8 cellular contexts compared by ENCODE assay signal in genomic region chr4:38672247-38673071, GRCh38. TPM values are rescaled to one million over a fixed set of nuclear protein-coding genes. Genes with fewer than 3 reads are reported as not detected.
DNase-seq lines count a peak whose midpoint lies in the region; ATAC-seq and TF ChIP-seq lines count a peak whose summit lies in the region.

No MANE protein-coding gene starts in this region.

- ATAC-seq in gastrocnemius medialis (no peak), GM18511 (IDR thresholded peaks at IDR 0.05; ENCODE audit: unreplicated experiment) (no peak), GM21529 (IDR thresholded peaks at IDR 0.05; ENCODE audit: unreplicated experiment) (no peak), GM19328 (IDR thresholded peaks at IDR 0.05; ENCODE audit: unreplicated experiment) (no peak)

- peaks cover 8% of the 10 kb centered on the region for H3K27me3 Mint-ChIP-seq in activated T-helper 1 cell treated with anti-CD3 and anti-CD28 coated beads, Interleukin-12 subunit alpha, Interleukin-12 subunit beta, Interleukin-2, Interleukin-4 antibody, amounts not matched to agents 30 ng/mL and 10 ng/mL and 1 ng/mL, durations not matched to agents 14 hours and 24 hours and 36 hours (ENCODE audit: insufficient read depth)

- no peaks in the 10 kb centered on the region for H3K27me3 ChIP-seq in right atrium auricular region
- H3K27me3 ChIP-seq in gastrocnemius medialis: no peaks in the 10 kb centered on the region

- intact Hi-C loops in activated T-helper 1 cell treated with anti-CD3 and anti-CD28 coated beads, Interleukin-12 subunit alpha, Interleukin-12 subunit beta, Interleukin-2, Interleukin-4 antibody, amounts not matched to agents 30 ng/mL and 10 ng/mL and 1 ng/mL, durations not matched to agents 14 hours and 24 hours and 36 hours (cut with micrococcal nuclease): no loop called here
- intact Hi-C loops in gastrocnemius medialis (cut with DNase I; ENCODE audit: low total_unique reads): loop anchor here (10.0 kb wide), 1 partner anchor 278 kb away; no protein-coding TSS in a partner anchor

- H3K9me3 Mint-ChIP-seq in activated T-helper 1 cell treated with anti-CD3 and anti-CD28 coated beads, Interleukin-12 subunit alpha, Interleukin-12 subunit beta, Interleukin-2, Interleukin-4 antibody, amounts not matched to agents 30 ng/mL and 10 ng/mL and 1 ng/mL, durations not matched to agents 14 hours and 24 hours and 36 hours: no peaks in the 10 kb centered on the region

- CTCF ChIA-PET in HEK293 (lab: Yijun Ruan, JAX): interaction anchor here (0.6 kb wide), 1 partner anchor 11 kb away, joined by 4 read pairs; no protein-coding TSS in a partner anchor

- H3K9me3 ChIP-seq in HEK293 (ENCODE audit: control insufficient read depth, insufficient read depth, low read depth, low read length) (no peaks in the 10 kb centered on the region), right atrium auricular region (no peaks in the 10 kb centered on the region), gastrocnemius medialis (no peaks in the 10 kb centered on the region)

- TF ChIP-seq POLR2A in gastrocnemius medialis (IDR thresholded peaks at IDR 0.05): no peak

- H3K4me1 Mint-ChIP-seq in activated T-helper 1 cell treated with anti-CD3 and anti-CD28 coated beads, Interleukin-12 subunit alpha, Interleukin-12 subunit beta, Interleukin-2, Interleukin-4 antibody, amounts not matched to agents 30 ng/mL and 10 ng/mL and 1 ng/mL, durations not matched to agents 14 hours and 24 hours and 36 hours (ENCODE audit: low read depth): peaks cover 76% of the 10 kb centered on the region

- H3K4me3 ChIP-seq in HEK293 (ENCODE audit: low read depth, low read length) (no peak overlapping the region), right atrium auricular region (peak overlapping the region in 1 of 2 donors; percentile 12), gastrocnemius medialis (peak overlapping the region in 2 of 4 donors; percentile 8 to 11)

- H3K27ac ChIP-seq in HEK293 (ENCODE audit: extremely low read depth, low read depth, low read length): peak overlapping the region; percentile 26; the same call in 1 of the 2 replicates
- H3K27ac ChIP-seq in right atrium auricular region: peak overlapping the region; percentile 83 to 99
- peak overlapping the region; percentile 69 to 98 (median 72) for H3K27ac ChIP-seq in gastrocnemius medialis

- peak overlapping the region; percentile 3 for H3K4me3 Mint-ChIP-seq in activated T-helper 1 cell treated with anti-CD3 and anti-CD28 coated beads, Interleukin-12 subunit alpha, Interleukin-12 subunit beta, Interleukin-2, Interleukin-4 antibody, amounts not matched to agents 30 ng/mL and 10 ng/mL and 1 ng/mL, durations not matched to agents 14 hours and 24 hours and 36 hours

- H3K36me3 ChIP-seq in HEK293 (ENCODE audit: control insufficient read depth in 2 of 2, insufficient read depth in 1 of 2, low read length in 2 of 2) (no peaks in the 10 kb centered on the region), right atrium auricular region (no peaks in the 10 kb centered on the region), gastrocnemius medialis (no peaks in the 10 kb centered on the region)

- H3K4me1 ChIP-seq in HEK293 (ENCODE audit: control insufficient read depth, insufficient read depth, low read length) (peaks cover 16% of the 10 kb centered on the region), right atrium auricular region (peaks cover 0 to 96% of the 10 kb centered on the region in 2 donors), gastrocnemius medialis (peaks cover 87 to 92% of the 10 kb centered on the region in 2 donors)

- no peaks in the 10 kb centered on the region for H3K36me3 Mint-ChIP-seq in activated T-helper 1 cell treated with anti-CD3 and anti-CD28 coated beads, Interleukin-12 subunit alpha, Interleukin-12 subunit beta, Interleukin-2, Interleukin-4 antibody, amounts not matched to agents 30 ng/mL and 10 ng/mL and 1 ng/mL, durations not matched to agents 14 hours and 24 hours and 36 hours (ENCODE audit: low read depth)

- in situ Hi-C loops in gastrocnemius medialis (cut with MboI; ENCODE audit: low sequenced_read_pairs in 4 of 4): loop anchor here (5.0 to 10.0 kb wide), 5 partner anchors 355 to 498 kb away; no protein-coding TSS in a partner anchor

- no peak for DNase-seq in activated T-helper 1 cell treated with anti-CD3 and anti-CD28 coated beads, Interleukin-12 subunit alpha, Interleukin-12 subunit beta, Interleukin-2, Interleukin-4 antibody, amounts not matched to agents 30 ng/mL and 10 ng/mL and 1 ng/mL, durations not matched to agents 14 hours and 24 hours and 36 hours (ENCODE audit: low spot score)
- DNase-seq in right atrium auricular region (ENCODE audit: low spot score): no peak
- no peak for DNase-seq in gastrocnemius medialis
- no peak for DNase-seq in T1000 (lab: John Stamatoyannopoulos, UW)

- POLR2A ChIA-PET in HEK293 (lab: Yijun Ruan, JAX): no interaction called here

- H3K27ac Mint-ChIP-seq in activated T-helper 1 cell treated with anti-CD3 and anti-CD28 coated beads, Interleukin-12 subunit alpha, Interleukin-12 subunit beta, Interleukin-2, Interleukin-4 antibody, amounts not matched to agents 30 ng/mL and 10 ng/mL and 1 ng/mL, durations not matched to agents 14 hours and 24 hours and 36 hours: no peak overlapping the region

- TF ChIP-seq CTCF in HEK293 (tag by site-specific recombination; IDR thresholded peaks at IDR 0.05): no peak
- no peak for TF ChIP-seq CTCF in right atrium auricular region (IDR thresholded peaks at IDR 0.05)
- no peak for TF ChIP-seq CTCF in gastrocnemius medialis (IDR thresholded peaks at IDR 0.05 in 4 of 5, conservative IDR thresholded peaks at IDR 0.05 in 1 of 5)

TF ChIP-seq in HEK293, 187 proteins besides CTCF, POLR2A, EP300 and RAD21 (continues in another document):
- TF ChIP-seq OSR2 (tag by site-specific recombination; IDR thresholded peaks at IDR 0.05): no peak
- no peak for TF ChIP-seq ZSCAN23 (tag by site-specific recombination; IDR thresholded peaks at IDR 0.05)
- TF ChIP-seq ZIC2 (tag by site-specific recombination; IDR thresholded peaks at IDR 0.05): peak; percentile 22; the same call in 1 of the 2 replicates
- TF ChIP-seq, protein P1, sequence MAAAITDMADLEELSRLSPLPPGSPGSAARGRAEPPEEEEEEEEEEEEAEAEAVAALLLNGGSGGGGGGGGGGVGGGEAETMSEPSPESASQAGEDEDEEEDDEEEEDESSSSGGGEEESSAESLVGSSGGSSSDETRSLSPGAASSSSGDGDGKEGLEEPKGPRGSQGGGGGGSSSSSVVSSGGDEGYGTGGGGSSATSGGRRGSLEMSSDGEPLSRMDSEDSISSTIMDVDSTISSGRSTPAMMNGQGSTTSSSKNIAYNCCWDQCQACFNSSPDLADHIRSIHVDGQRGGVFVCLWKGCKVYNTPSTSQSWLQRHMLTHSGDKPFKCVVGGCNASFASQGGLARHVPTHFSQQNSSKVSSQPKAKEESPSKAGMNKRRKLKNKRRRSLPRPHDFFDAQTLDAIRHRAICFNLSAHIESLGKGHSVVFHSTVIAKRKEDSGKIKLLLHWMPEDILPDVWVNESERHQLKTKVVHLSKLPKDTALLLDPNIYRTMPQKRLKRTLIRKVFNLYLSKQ (tag by site-specific recombination; IDR thresholded peaks at IDR 0.05; ENCODE audit: borderline replicate concordance): no peak
- TF ChIP-seq ZNF202 (tag by site-specific recombination; IDR thresholded peaks at IDR 0.05; ENCODE audit: borderline replicate concordance): no peak
- no peak for TF ChIP-seq ZNF239 (tag by site-specific recombination; IDR thresholded peaks at IDR 0.05)
- no peak for TF ChIP-seq YY2 (tag by site-specific recombination; IDR thresholded peaks at IDR 0.05)
- TF ChIP-seq ZNF571 (tag by site-specific recombination; IDR thresholded peaks at IDR 0.05): no peak
- TF ChIP-seq ZNF155 (tag by site-specific recombination; IDR thresholded peaks at IDR 0.05): no peak
- TF ChIP-seq ZNF121 (tag by site-specific recombination; IDR thresholded peaks at IDR 0.05): no peak
- no peak for TF ChIP-seq GLI4 (tag by site-specific recombination; IDR thresholded peaks at IDR 0.05)
- no peak for TF ChIP-seq KLF1 (tag by site-specific recombination; IDR thresholded peaks at IDR 0.05)
- TF ChIP-seq BCL11A (tag by site-specific recombination; IDR thresholded peaks at IDR 0.05; ENCODE audit: low read depth): no peak
- TF ChIP-seq ZNF837 (tag by site-specific recombination; IDR thresholded peaks at IDR 0.05): no peak
- peak; percentile 52; the same call in 1 of the 2 replicates for TF ChIP-seq GLIS1 (tag by site-specific recombination; IDR thresholded peaks at IDR 0.05)
- peak; percentile 28; the same call in 1 of the 2 replicates for TF ChIP-seq ZNF341 (tag by site-specific recombination; IDR thresholded peaks at IDR 0.05; ENCODE audit: low read depth)
- 0 out of 2 replicates have a peak, but pooled peaks have one; percentile 39 for TF ChIP-seq WT1 (tag by site-specific recombination; IDR thresholded peaks at IDR 0.05)
- TF ChIP-seq ZNF48 (tag by site-specific recombination; IDR thresholded peaks at IDR 0.05): no peak
- TF ChIP-seq ZNF549 (tag by site-specific recombination; IDR thresholded peaks at IDR 0.05): no peak
- TF ChIP-seq, protein P2, sequence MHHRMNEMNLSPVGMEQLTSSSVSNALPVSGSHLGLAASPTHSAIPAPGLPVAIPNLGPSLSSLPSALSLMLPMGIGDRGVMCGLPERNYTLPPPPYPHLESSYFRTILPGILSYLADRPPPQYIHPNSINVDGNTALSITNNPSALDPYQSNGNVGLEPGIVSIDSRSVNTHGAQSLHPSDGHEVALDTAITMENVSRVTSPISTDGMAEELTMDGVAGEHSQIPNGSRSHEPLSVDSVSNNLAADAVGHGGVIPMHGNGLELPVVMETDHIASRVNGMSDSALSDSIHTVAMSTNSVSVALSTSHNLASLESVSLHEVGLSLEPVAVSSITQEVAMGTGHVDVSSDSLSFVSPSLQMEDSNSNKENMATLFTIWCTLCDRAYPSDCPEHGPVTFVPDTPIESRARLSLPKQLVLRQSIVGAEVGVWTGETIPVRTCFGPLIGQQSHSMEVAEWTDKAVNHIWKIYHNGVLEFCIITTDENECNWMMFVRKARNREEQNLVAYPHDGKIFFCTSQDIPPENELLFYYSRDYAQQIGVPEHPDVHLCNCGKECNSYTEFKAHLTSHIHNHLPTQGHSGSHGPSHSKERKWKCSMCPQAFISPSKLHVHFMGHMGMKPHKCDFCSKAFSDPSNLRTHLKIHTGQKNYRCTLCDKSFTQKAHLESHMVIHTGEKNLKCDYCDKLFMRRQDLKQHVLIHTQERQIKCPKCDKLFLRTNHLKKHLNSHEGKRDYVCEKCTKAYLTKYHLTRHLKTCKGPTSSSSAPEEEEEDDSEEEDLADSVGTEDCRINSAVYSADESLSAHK (tag by site-specific recombination; IDR thresholded peaks at IDR 0.05): no peak
- no peak for TF ChIP-seq ZNF391 (tag by site-specific recombination; IDR thresholded peaks at IDR 0.05; ENCODE audit: borderline replicate concordance, low read depth)

RNA-seq across cellular contexts. Expression of gene KLF3, which starts 8.5 kb away (rescaled TPM):
- 1.8 and 1.9 TPM in 2 replicates for total RNA-seq in activated T-helper 1 cell treated with anti-CD3 and anti-CD28 coated beads, Interleukin-12 subunit alpha, Interleukin-12 subunit beta, Interleukin-2, Interleukin-4 antibody, amounts not matched to agents 30 ng/mL and 10 ng/mL and 1 ng/mL, durations not matched to agents 14 hours and 24 hours and 36 hours
- total RNA-seq in right atrium auricular region (10 to 100 TPM; 22.6 to 28.8 TPM), gastrocnemius medialis (10 to 100 TPM; 12.7 to 26.5 (median 19.4) TPM)

Comparison
In these comparisons a context has a peak if more than half of its experiments do, and no peak if none do; other contexts are left out.
1. H3K27ac ChIP-seq: peak in every context shown above with its lines; median percentile 91 in right atrium auricular region; 72 in gastrocnemius medialis; 26 in HEK293.